Comparison of ENCODE assay signal across 14 cellular contexts in genomic region chr7:36863901-36864701, GRCh38.
DNase-seq lines count a peak whose midpoint lies in the region; ATAC-seq and TF ChIP-seq lines count a peak whose summit lies in the region.
"Had no signal": no experiment of that assay in that cellular context is flagged by ENCODE, and none has a peak within 500 bp of the region (broad histone marks: within the 10 kb centered on the region; RNA-seq: fewer than 3 reads in every experiment).

No MANE protein-coding gene starts in this region.

- no peak overlapping the region; a peak in 1 of 4 replicates for H3K4me3 ChIP-seq in SK-N-SH (ENCODE audit: low read depth in 2 of 2, low read length in 1 of 2)
- H3K4me3 ChIP-seq in sigmoid colon, result no peak overlapping the region

- peak; percentile 16; the same call in 1 of the 2 replicates for TF ChIP-seq RAD21 in SK-N-SH (IDR thresholded peaks at IDR 0.05; ENCODE audit: low read length)

- POLR2A ChIA-PET in SK-N-SH (lab: Yijun Ruan, JAX), result interaction anchor here (0.9 kb wide), 1 partner anchor 39 kb away, joined by 3 read pairs; no protein-coding TSS in a partner anchor

- H3F3A ChIP-seq in SK-N-SH (replicated peaks; ENCODE audit: insufficient read depth), result no peaks in the 10 kb centered on the region

- H3K36me3 ChIP-seq in SK-N-SH (replicated peaks in 1 of 2; ENCODE audit: control insufficient read depth in 1 of 2, insufficient read depth in 2 of 2, low read length in 1 of 2) (peaks cover 0 to 5% of the 10 kb centered on the region in 2 experiments), sigmoid colon (no peaks in the 10 kb centered on the region)

- no peak overlapping the region for H3K4me2 ChIP-seq in SK-N-SH

- no peaks in the 10 kb centered on the region for H3K9me3 ChIP-seq in SK-N-SH
- no peaks in the 10 kb centered on the region for H3K9me3 ChIP-seq in sigmoid colon

- DNase-seq in NCI-H2227 (lab: John Stamatoyannopoulos, UW; ENCODE audit: unreplicated experiment) (peak; percentile 9), NCI-H2227 treated with DMSO at 0.1 percent for 48 hours (lab: John Stamatoyannopoulos, UW) (no peak), SK-N-SH (peak; percentile 40), foreskin keratinocyte (no peak), sigmoid colon (no peak), cerebellum (ENCODE audit: low spot score) (no peak), NCI-H526 treated with DMSO at 0.1 percent for 48 hours (lab: John Stamatoyannopoulos, UW) (no peak)
- DNase-seq in stimulated activated CD8-positive, alpha-beta memory T cell treated with anti-CD3 and anti-CD28 coated beads, Interleukin-15, amount 100 ng/mL, for 1 hour (ENCODE audit: low read depth), result peak; percentile 4
- DNase-seq: 8988T; DMS53; foreskin fibroblast; left colon; Right ventricle myocardium superior; stimulated activated naive CD4-positive, alpha-beta T cell had no signal

- no peak overlapping the region for H2AFZ ChIP-seq in SK-N-SH (ENCODE audit: low read depth)

- peak; percentile 32 for ATAC-seq in foreskin keratinocyte
- ATAC-seq: left colon had no signal

- H3K79me2 ChIP-seq in SK-N-SH (ENCODE audit: insufficient read depth), result no peaks in the 10 kb centered on the region

- H3K27ac ChIP-seq in SK-N-SH (ENCODE audit: low read depth in 2 of 2, low read length in 1 of 2) (peak overlapping the region in 1 of 2 experiments; percentile 95; a peak in 2 of 4 replicates), foreskin keratinocyte (no peak overlapping the region), sigmoid colon (no peak overlapping the region)

- TF ChIP-seq EP300 in SK-N-SH (IDR thresholded peaks at IDR 0.05; ENCODE audit: borderline replicate concordance in 1 of 2, low read depth in 1 of 2, low read length in 1 of 2) (peak in 1 of 2 experiments; percentile 83; a peak in 1 of 4 replicates), sigmoid colon (IDR thresholded peaks at IDR 0.05) (no peak)

- H3K27me3 ChIP-seq in SK-N-SH (ENCODE audit: insufficient read depth), result no peaks in the 10 kb centered on the region
- no peaks in the 10 kb centered on the region for H3K27me3 ChIP-seq in foreskin keratinocyte
- no peaks in the 10 kb centered on the region for H3K27me3 ChIP-seq in sigmoid colon

- H3K9ac ChIP-seq in SK-N-SH, result no peak overlapping the region

- TF ChIP-seq POLR2A in sigmoid colon (IDR thresholded peaks at IDR 0.05), result no peak

- CTCF ChIA-PET in SK-N-SH (lab: Yijun Ruan, JAX), result interaction anchor here (0.5 to 3.1 kb wide), 12 partner anchors 13 to 376 kb away, joined by 3 to 12 read pairs (median 4); no protein-coding TSS in a partner anchor

- no peaks in the 10 kb centered on the region for H3K9me2 ChIP-seq in SK-N-SH

- H4K20me1 ChIP-seq in SK-N-SH (ENCODE audit: insufficient read depth), result no peaks in the 10 kb centered on the region

- H3K4me1 ChIP-seq in SK-N-SH (ENCODE audit: control insufficient read depth in 1 of 2, insufficient read depth in 2 of 2, low read depth in 1 of 2, low read length in 1 of 2) (peaks cover 0 to 21% of the 10 kb centered on the region in 2 experiments; a peak in 2 of 4 replicates), foreskin keratinocyte (no peaks in the 10 kb centered on the region), sigmoid colon (no peaks in the 10 kb centered on the region)

- TF ChIP-seq CTCF in SK-N-SH (IDR thresholded peaks at IDR 0.05) (no peak), foreskin keratinocyte (conservative IDR thresholded peaks at IDR 0.05) (no peak), sigmoid colon (IDR thresholded peaks at IDR 0.05) (no peak)

- intact Hi-C loops in sigmoid colon (cut with DNase I), result no loop called here

- 19% methylated on average over 10 of the region's 10 CpGs for WGBS in SK-N-SH (ENCODE audit: low lambda C conversion rate)
- WGBS in sigmoid colon, 2 donors, result 71 to 82% methylated on average over 10 of the region's 10 CpGs

TF ChIP-seq in SK-N-SH, 30 proteins besides CTCF, POLR2A, EP300 and RAD21:
- TF ChIP-seq MEF2A (IDR thresholded peaks at IDR 0.05; ENCODE audit: borderline replicate concordance, low read depth) (no peak), NRF1 (IDR thresholded peaks at IDR 0.05; ENCODE audit: low read depth, low read length) (no peak), NFIC (IDR thresholded peaks at IDR 0.05; ENCODE audit: borderline replicate concordance) (no peak), YY1 (IDR thresholded peaks at IDR 0.05; ENCODE audit: low read depth) (no peak), RFX5 (IDR thresholded peaks at IDR 0.05; ENCODE audit: low read length) (no peak), FOSL2 (IDR thresholded peaks at IDR 0.05; ENCODE audit: borderline replicate concordance, low read depth) (no peak), FOXM1 (IDR thresholded peaks at IDR 0.05; ENCODE audit: low read depth) (no peak), TCF12 (IDR thresholded peaks at IDR 0.05) (no peak), SMC3 (IDR thresholded peaks at IDR 0.05; ENCODE audit: low read depth, low read length) (no peak), REST (IDR thresholded peaks at IDR 0.05; ENCODE audit: low read depth, low read length) (no peak), RCOR1 (IDR thresholded peaks at IDR 0.05; ENCODE audit: low read length) (peak; percentile 82), GATA2 (CRISPR knock-in tag; IDR thresholded peaks at IDR 0.05) (peak; percentile 46; the same call in 1 of the 2 replicates), MXI1 (IDR thresholded peaks at IDR 0.05; ENCODE audit: low read depth, low read length) (peak; percentile 84), MAX (IDR thresholded peaks at IDR 0.05; ENCODE audit: low read depth) (no peak), TEAD4 (IDR thresholded peaks at IDR 0.05; ENCODE audit: borderline replicate concordance, insufficient read depth) (no peak)
- TF ChIP-seq, protein P1, sequence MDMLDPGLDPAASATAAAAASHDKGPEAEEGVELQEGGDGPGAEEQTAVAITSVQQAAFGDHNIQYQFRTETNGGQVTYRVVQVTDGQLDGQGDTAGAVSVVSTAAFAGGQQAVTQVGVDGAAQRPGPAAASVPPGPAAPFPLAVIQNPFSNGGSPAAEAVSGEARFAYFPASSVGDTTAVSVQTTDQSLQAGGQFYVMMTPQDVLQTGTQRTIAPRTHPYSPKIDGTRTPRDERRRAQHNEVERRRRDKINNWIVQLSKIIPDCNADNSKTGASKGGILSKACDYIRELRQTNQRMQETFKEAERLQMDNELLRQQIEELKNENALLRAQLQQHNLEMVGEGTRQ (IDR thresholded peaks at IDR 0.05; ENCODE audit: borderline replicate concordance, low read depth, low read length), result no peak

Comparison
In these comparisons a context has a peak if more than half of its experiments do, and no peak if none do; other contexts are left out.
1. DNase-seq: peak in NCI-H2227 (single experiment), SK-N-SH (single experiment) and stimulated activated CD8-positive, alpha-beta memory T cell treated with anti-CD3 and anti-CD28 coated beads, Interleukin-15, amount 100 ng/mL, for 1 hour (single experiment); none in NCI-H2227 treated with DMSO at 0.1 percent for 48 hours (single experiment), foreskin keratinocyte (0 of 2), sigmoid colon (single experiment), cerebellum (single experiment) and NCI-H526 treated with DMSO at 0.1 percent for 48 hours (single experiment).